In genomic region chr1:61052393-61053280, GRCh38 we compare ENCODE assay signal across 10 cellular contexts. TPM values are rescaled to one million over a fixed set of nuclear protein-coding genes. Genes with fewer than 3 reads are reported as not detected.
A peak's percentile ranks its signal among the peaks of the same experiment; 100 is the strongest.
DNase-seq lines count a peak whose midpoint lies in the region; ATAC-seq, FAIRE-seq and TF ChIP-seq lines count a peak whose summit lies in the region.
"Had no signal": no experiment of that assay in that cellular context is flagged by ENCODE, and none has a peak within 500 bp of the region (broad histone marks: within the 10 kb centered on the region; RNA-seq: fewer than 3 reads in every experiment).

No MANE protein-coding gene starts in this region.

- H3K27ac Mint-ChIP-seq in activated naive CD4-positive, alpha-beta T cell treated with anti-CD3 and anti-CD28 coated beads, Interleukin-2, amount 10 ng/mL, durations not matched to agents 7 days and 5 days = no peak overlapping the region

- no peak for TF ChIP-seq CTCF in thyroid gland (IDR thresholded peaks at IDR 0.05)

- intact Hi-C loops in thyroid gland (cut with DNase I) = loop anchor here (2.0 to 5.0 kb wide), 3 partner anchors 30 to 400 kb away; partner anchors contain the start of gene NFIA

- no peaks in the 10 kb centered on the region for H3K9me3 Mint-ChIP-seq in activated naive CD4-positive, alpha-beta T cell treated with anti-CD3 and anti-CD28 coated beads, Interleukin-2, amount 10 ng/mL, durations not matched to agents 7 days and 5 days

- H3K27ac ChIP-seq in thyroid gland = peak overlapping the region; percentile 96 to 99 (median 98)
- H3K27ac ChIP-seq: BLaER1 had no signal

- H3K4me1 ChIP-seq in adipocyte (ENCODE audit: control insufficient read depth, insufficient read depth, low read length) = peaks cover 26% of the 10 kb centered on the region
- peaks cover 45 to 55% of the 10 kb centered on the region in 2 donors for H3K4me1 ChIP-seq in thyroid gland

- TF ChIP-seq POLR2A in thyroid gland (IDR thresholded peaks at IDR 0.05) = peak in 1 of 2 donors; percentile 32

- no peaks in the 10 kb centered on the region for H3K9me3 ChIP-seq in adipocyte (ENCODE audit: control insufficient read depth, low read length)
- H3K9me3 ChIP-seq in thyroid gland = no peaks in the 10 kb centered on the region
- H3K9me3 ChIP-seq: BLaER1 had no signal

- peaks cover 73% of the 10 kb centered on the region for H3K27me3 Mint-ChIP-seq in activated naive CD4-positive, alpha-beta T cell treated with anti-CD3 and anti-CD28 coated beads, Interleukin-2, amount 10 ng/mL, durations not matched to agents 7 days and 5 days

- CTCF ChIA-PET in activated naive CD4-positive, alpha-beta T cell treated with anti-CD3 and anti-CD28 coated beads, Interleukin-2, amount 10 ng/mL, durations not matched to agents 7 days and 5 days (lab: Charles Lee) = interaction anchor here (1.0 kb wide), 1 partner anchor 25 kb away, joined by 3 read pairs; no protein-coding TSS in a partner anchor

- H3K4me3 Mint-ChIP-seq in activated naive CD4-positive, alpha-beta T cell treated with anti-CD3 and anti-CD28 coated beads, Interleukin-2, amount 10 ng/mL, durations not matched to agents 7 days and 5 days = peak overlapping the region; percentile 58

- DNase-seq in activated naive CD4-positive, alpha-beta T cell treated with anti-CD3 and anti-CD28 coated beads, Interleukin-2, amount 10 ng/mL, durations not matched to agents 7 days and 5 days = peak; percentile 21
- no peak for DNase-seq in activated naive CD4-positive, alpha-beta T cell treated with Interleukin-2 at 50 U/mL for 16 hours
- DNase-seq in adipocyte (ENCODE audit: low read depth) (no peak), medulla oblongata (ENCODE audit: extremely low spot score) (peak; percentile 34), thyroid gland (peak; percentile 63 to 68), GM19239 (ENCODE audit: insufficient read length, low spot score) (no peak), islet precursor cell (no peak)
- DNase-seq: NCI-H1436 treated with DMSO at 0.1 percent for 48 hours had no signal

- peaks cover 45% of the 10 kb centered on the region for H3K4me1 Mint-ChIP-seq in activated naive CD4-positive, alpha-beta T cell treated with anti-CD3 and anti-CD28 coated beads, Interleukin-2, amount 10 ng/mL, durations not matched to agents 7 days and 5 days

- no peak for ATAC-seq in GM21515 (IDR thresholded peaks at IDR 0.05; ENCODE audit: unreplicated experiment)

- no peak for FAIRE-seq in GM19239 (lab: Jason Lieb, UNC)

- 46 to 49% methylated on average over 15 of the region's 15 CpGs for WGBS in thyroid gland, 2 donors

- no peak overlapping the region for H3K9ac ChIP-seq in adipocyte (ENCODE audit: low read length)
- H3K9ac ChIP-seq: BLaER1 had no signal

- H3K36me3 ChIP-seq in adipocyte (ENCODE audit: control insufficient read depth, insufficient read depth, low read length, severe bottlenecking) = no peaks in the 10 kb centered on the region
- H3K36me3 ChIP-seq in thyroid gland = no peaks in the 10 kb centered on the region
- H3K36me3 ChIP-seq: BLaER1 had no signal

- H3K4me3 ChIP-seq in adipocyte (ENCODE audit: low read length) = peak overlapping the region; percentile 76
- no peak overlapping the region for H3K4me3 ChIP-seq in thyroid gland (replicated peaks in 1 of 3)

- no peaks in the 10 kb centered on the region for H3K27me3 ChIP-seq in adipocyte (replicated peaks; ENCODE audit: control insufficient read depth, insufficient read depth, low read length)
- no peaks in the 10 kb centered on the region for H3K27me3 ChIP-seq in thyroid gland

- H3K36me3 Mint-ChIP-seq in activated naive CD4-positive, alpha-beta T cell treated with anti-CD3 and anti-CD28 coated beads, Interleukin-2, amount 10 ng/mL, durations not matched to agents 7 days and 5 days = no peaks in the 10 kb centered on the region

RNA-seq across cellular contexts. Expression of gene NFIA, which starts 29.7 kb away (rescaled TPM):
- 100 to 1,000 TPM; 105 to 149 (median 118) TPM for total RNA-seq in thyroid gland

Comparison
In these comparisons a context has a peak if more than half of its experiments do, and no peak if none do; other contexts are left out.
1. DNase-seq: peak in activated naive CD4-positive, alpha-beta T cell treated with anti-CD3 and anti-CD28 coated beads, Interleukin-2, amount 10 ng/mL, durations not matched to agents 7 days and 5 days (single experiment), medulla oblongata (single experiment) and thyroid gland (2 of 2); none in activated naive CD4-positive, alpha-beta T cell treated with Interleukin-2 at 50 U/mL for 16 hours (single experiment), adipocyte (single experiment), GM19239 (single experiment) and islet precursor cell (single experiment).